Comparison of ENCODE assay signal across 14 cellular contexts in the genomic region with DNA sequence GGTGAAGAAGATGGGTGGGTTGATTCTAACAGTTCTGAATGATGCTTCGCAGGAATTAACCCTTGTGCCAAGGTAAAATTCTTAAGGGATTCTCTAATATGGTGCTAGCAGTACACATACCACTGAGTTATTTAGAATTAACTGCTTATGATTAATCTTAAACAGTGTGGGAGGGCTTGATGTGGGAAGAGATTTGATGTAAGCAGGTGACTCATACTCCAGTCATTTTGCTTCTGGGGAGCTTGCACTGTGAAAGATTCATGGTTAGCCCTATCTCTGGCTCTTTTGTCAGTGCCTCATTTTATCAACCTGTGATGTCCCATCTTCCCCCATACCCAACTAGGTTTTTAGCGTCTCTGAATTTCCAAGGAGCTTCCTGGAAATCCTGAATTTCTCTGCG.
DNase-seq lines count a peak whose midpoint lies in the region; ATAC-seq and TF ChIP-seq lines count a peak whose summit lies in the region.
"Had no signal": no experiment of that assay in that cellular context is flagged by ENCODE, and none has a peak within 500 bp of the region (broad histone marks: within the 10 kb centered on the region; RNA-seq: fewer than 3 reads in every experiment).

No MANE protein-coding gene starts in this region.

- TF ChIP-seq CTCF in mammary epithelial cell (conservative IDR thresholded peaks at IDR 0.05 in 1 of 2, IDR thresholded peaks at IDR 0.05 in 1 of 2; ENCODE audit: extremely low read depth in 1 of 2, insufficient read depth in 1 of 2, low read depth in 1 of 2, low read length in 2 of 2): no peak

- no peak overlapping the region for H3K4me2 ChIP-seq in mammary epithelial cell (ENCODE audit: insufficient read depth, low read depth, low read length)
- H3K4me2 ChIP-seq: KMS-11 had no signal

- no peaks in the 10 kb centered on the region for H4K20me1 ChIP-seq in mammary epithelial cell (ENCODE audit: insufficient read depth, low read length)

- H3K9me3 ChIP-seq in MG63: no peaks in the 10 kb centered on the region
- H3K9me3 ChIP-seq in mammary epithelial cell (replicated peaks; ENCODE audit: insufficient read depth, low read length): peaks cover 3% of the 10 kb centered on the region
- H3K9me3 ChIP-seq: esophagus squamous epithelium had no signal

- DNase-seq in EL (peak; percentile 90), MG63 (peak; percentile 26), mammary epithelial cell (peak; percentile 63), renal cortical epithelial cell (ENCODE audit: low read depth) (peak; percentile 98), NK-92 (lab: John Stamatoyannopoulos, UW; ENCODE audit: unreplicated experiment) (no peak)
- DNase-seq: DMS53, esophagus squamous epithelium, immature natural killer cell, NCI-H2171, right cardiac atrium had no signal

- BruUV-seq in mammary epithelial cell (replicated peaks; lab: Mats Ljungman, UMichigan): no TSS peak

- TF ChIP-seq POLR2A in GM18505 (IDR thresholded peaks at IDR 0.05; ENCODE audit: borderline replicate concordance, extremely low read depth, insufficient read depth, insufficient read length): no peak

- no peaks in the 10 kb centered on the region for H3K36me3 ChIP-seq in MG63
- no peaks in the 10 kb centered on the region for H3K36me3 ChIP-seq in mammary epithelial cell (ENCODE audit: insufficient read depth, low read length)
- H3K36me3 ChIP-seq: esophagus squamous epithelium had no signal

- H3K27ac ChIP-seq in mammary epithelial cell (ENCODE audit: insufficient read depth, low read depth, low read length): no peak overlapping the region
- H3K27ac ChIP-seq: esophagus squamous epithelium, KMS-11 had no signal

- no peak overlapping the region for H3K9ac ChIP-seq in mammary epithelial cell (ENCODE audit: insufficient read depth, low read length)
- H3K9ac ChIP-seq: KMS-11 had no signal

- intact Hi-C loops in mammary epithelial cell (cut with micrococcal nuclease): no loop called here

- no peaks in the 10 kb centered on the region for H3K4me1 ChIP-seq in mammary epithelial cell (ENCODE audit: insufficient read depth, low read length)
- H3K4me1 ChIP-seq: esophagus squamous epithelium had no signal

- ATAC-seq in GM18861 (IDR thresholded peaks at IDR 0.05; ENCODE audit: unreplicated experiment): no peak
- ATAC-seq in GM18505 (IDR thresholded peaks at IDR 0.05; ENCODE audit: unreplicated experiment): no peak
- ATAC-seq: Panc1, right cardiac atrium had no signal

- no peaks in the 10 kb centered on the region for H3K27me3 ChIP-seq in MG63
- no peaks in the 10 kb centered on the region for H3K27me3 ChIP-seq in mammary epithelial cell (ENCODE audit: insufficient read depth, low read length)

- in situ Hi-C loops in mammary epithelial cell (cut with MboI; ENCODE audit: low sequenced_read_pairs in 2 of 2): no loop called here

- H3K4me3 ChIP-seq in MG63 (no peak overlapping the region), mammary epithelial cell (replicated peaks in 1 of 3; ENCODE audit: insufficient read depth in 1 of 3, low read depth in 2 of 3, low read length in 3 of 3) (no peak overlapping the region)
- H3K4me3 ChIP-seq: esophagus squamous epithelium had no signal

- H3K79me2 ChIP-seq in mammary epithelial cell (ENCODE audit: insufficient read depth, low read length): no peaks in the 10 kb centered on the region

- dilution Hi-C loops in mammary epithelial cell (cut with HindIII; ENCODE audit: low sequenced_read_pairs): no loop called here

- H2AFZ ChIP-seq in mammary epithelial cell (ENCODE audit: low read depth, low read length): no peak overlapping the region

- CTCF ChIA-PET in mammary epithelial cell (lab: Charles Lee; ENCODE audit: low non-redundant PET): no interaction called here

- 39% methylated on average over 3 of the region's 3 CpGs for WGBS in mammary epithelial cell (ENCODE audit: low coverage, missing lambda C conversion rate)
